In the genomic region with DNA sequence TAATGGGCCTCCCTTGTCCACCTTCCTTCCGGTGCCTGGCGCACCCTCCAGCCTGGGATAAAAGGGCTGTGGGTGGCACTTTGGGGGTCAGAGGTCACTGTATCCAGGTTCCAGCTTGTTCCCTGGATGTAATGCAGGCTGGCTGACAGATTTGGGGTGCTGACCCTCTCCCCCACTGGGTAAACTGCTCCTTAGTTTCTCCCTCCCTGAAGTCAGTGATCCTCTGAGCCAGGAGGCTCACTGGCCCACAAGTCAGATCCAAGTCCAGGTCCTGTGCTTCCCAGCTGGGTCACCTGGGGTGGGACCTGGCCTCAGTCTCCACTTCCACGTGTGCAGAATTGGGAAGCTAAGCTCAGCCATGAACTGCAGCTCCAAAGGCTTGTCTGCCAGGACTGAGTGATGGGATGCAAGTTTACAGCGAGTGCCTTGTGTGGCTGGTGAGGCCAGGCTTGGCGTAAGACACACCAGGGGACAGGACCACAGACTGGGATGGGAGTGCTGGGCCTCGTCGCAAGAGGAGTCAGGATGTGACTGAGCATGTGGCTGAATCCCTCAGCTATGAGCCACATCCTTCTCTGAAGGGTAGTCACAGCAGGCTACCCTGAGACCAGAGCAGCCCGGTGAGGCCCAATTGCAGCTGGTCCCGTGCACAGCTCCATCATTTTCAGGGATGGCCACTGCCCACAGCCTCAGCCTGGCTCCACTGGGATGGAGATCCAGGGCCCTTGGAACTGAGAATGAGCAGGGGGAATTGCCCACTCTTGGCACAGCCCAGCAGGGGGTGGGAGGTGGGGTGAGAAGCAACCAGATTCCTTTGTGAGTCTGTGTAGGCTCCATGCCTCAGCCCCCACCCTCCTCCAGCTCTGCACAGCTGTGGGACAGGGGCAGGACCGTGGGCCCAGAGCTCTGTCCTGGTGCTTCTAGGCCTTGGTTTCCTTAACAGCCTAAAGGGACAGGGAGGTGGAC, we compare ENCODE assay signal across 16 cellular contexts. TPM values are rescaled to one million over a fixed set of nuclear protein-coding genes. Genes with fewer than 3 reads are reported as not detected.
A peak's percentile ranks its signal among the peaks of the same experiment; 100 is the strongest.
DNase-seq lines count a peak whose midpoint lies in the region; ATAC-seq, FAIRE-seq and TF ChIP-seq lines count a peak whose summit lies in the region.
"Had no signal": no experiment of that assay in that cellular context is flagged by ENCODE, and none has a peak within 500 bp of the region (broad histone marks: within the 10 kb centered on the region; RNA-seq: fewer than 3 reads in every experiment).

No MANE protein-coding gene starts in this region.

- H3K27me3 Mint-ChIP-seq in activated CD4-positive, alpha-beta T cell treated with anti-CD3 and anti-CD28 coated beads for 36 hours: peaks cover 18% of the 10 kb centered on the region
- peaks cover 24% of the 10 kb centered on the region for H3K27me3 Mint-ChIP-seq in activated T-helper 1 cell treated with anti-CD3 and anti-CD28 coated beads, Interleukin-12 subunit alpha, Interleukin-12 subunit beta, Interleukin-2, Interleukin-4 antibody, amounts not matched to agents 30 ng/mL and 10 ng/mL and 1 ng/mL, durations not matched to agents 14 hours and 24 hours and 36 hours (ENCODE audit: insufficient read depth)
- peaks cover 56% of the 10 kb centered on the region for H3K27me3 Mint-ChIP-seq in neural crest cell (ENCODE audit: low read depth)

- CTCF ChIA-PET in activated CD4-positive, alpha-beta T cell treated with anti-CD3 and anti-CD28 coated beads for 36 hours (lab: Charles Lee): interaction anchor here (0.6 to 2.2 kb wide), 4 partner anchors 18 to 210 kb away, joined by 3 to 8 read pairs (median 5); no protein-coding TSS in a partner anchor

- POLR2A ChIA-PET in activated CD4-positive, alpha-beta T cell treated with anti-CD3 and anti-CD28 coated beads for 36 hours (lab: Charles Lee): interaction anchor here (0.5 to 2.0 kb wide), 4 partner anchors 18 to 185 kb away, joined by 3 to 7 read pairs (median 6); no protein-coding TSS in a partner anchor

- no peak for DNase-seq in activated CD4-positive, alpha-beta T cell treated with anti-CD3 and anti-CD28 coated beads for 36 hours
- DNase-seq in activated CD4-positive, alpha-beta T cell treated with anti-CD3 and anti-CD28 coated beads for 1 hour: no peak
- DNase-seq in HTR-8/SVneo (ENCODE audit: insufficient read length, low spot score): no peak
- DNase-seq in activated T-helper 1 cell treated with anti-CD3 and anti-CD28 coated beads, Interleukin-12 subunit alpha, Interleukin-12 subunit beta, Interleukin-2, Interleukin-4 antibody, amounts not matched to agents 30 ng/mL and 10 ng/mL and 1 ng/mL, durations not matched to agents 14 hours and 24 hours and 36 hours (ENCODE audit: low spot score): no peak
- DNase-seq in neural crest cell (ENCODE audit: low read depth, low spot score): no peak
- no peak for DNase-seq in mucosa of gallbladder (ENCODE audit: low spot score)
- no peak for DNase-seq in sciatic nerve (ENCODE audit: low spot score)
- no peak for DNase-seq in activated CD4-positive, CD25-positive, alpha-beta regulatory T cell (lab: John Stamatoyannopoulos, UW)
- DNase-seq: activated effector memory CD4-positive, alpha-beta T cell treated with anti-CD3 and anti-CD28 coated beads, Interleukin-2, amount 50 U/mL, for 16 hours; KBM-7 had no signal

- intact Hi-C loops in activated CD4-positive, alpha-beta T cell treated with anti-CD3 and anti-CD28 coated beads for 36 hours (cut with DNase I, micrococcal nuclease): no loop called here
- intact Hi-C loops in activated T-helper 1 cell treated with anti-CD3 and anti-CD28 coated beads, Interleukin-12 subunit alpha, Interleukin-12 subunit beta, Interleukin-2, Interleukin-4 antibody, amounts not matched to agents 30 ng/mL and 10 ng/mL and 1 ng/mL, durations not matched to agents 14 hours and 24 hours and 36 hours (cut with micrococcal nuclease): no loop called here
- intact Hi-C loops in sciatic nerve (cut with DNase I): no loop called here

- H3K4me3 Mint-ChIP-seq in activated CD4-positive, alpha-beta T cell treated with anti-CD3 and anti-CD28 coated beads for 36 hours: no peak overlapping the region
- no peak overlapping the region for H3K4me3 Mint-ChIP-seq in activated T-helper 1 cell treated with anti-CD3 and anti-CD28 coated beads, Interleukin-12 subunit alpha, Interleukin-12 subunit beta, Interleukin-2, Interleukin-4 antibody, amounts not matched to agents 30 ng/mL and 10 ng/mL and 1 ng/mL, durations not matched to agents 14 hours and 24 hours and 36 hours
- peak overlapping the region; percentile 62 for H3K4me3 Mint-ChIP-seq in neural crest cell

- no peak for TF ChIP-seq CTCF in neural crest cell (conservative IDR thresholded peaks at IDR 0.05)

- H3K27ac Mint-ChIP-seq in activated CD4-positive, alpha-beta T cell treated with anti-CD3 and anti-CD28 coated beads for 36 hours: peak overlapping the region; percentile 2
- H3K27ac Mint-ChIP-seq in activated T-helper 1 cell treated with anti-CD3 and anti-CD28 coated beads, Interleukin-12 subunit alpha, Interleukin-12 subunit beta, Interleukin-2, Interleukin-4 antibody, amounts not matched to agents 30 ng/mL and 10 ng/mL and 1 ng/mL, durations not matched to agents 14 hours and 24 hours and 36 hours: peak overlapping the region; percentile 23
- no peak overlapping the region for H3K27ac Mint-ChIP-seq in neural crest cell (ENCODE audit: unreplicated experiment)
- H3K27ac Mint-ChIP-seq: type B pancreatic cell had no signal

- peaks cover 15% of the 10 kb centered on the region for H3K36me3 Mint-ChIP-seq in activated CD4-positive, alpha-beta T cell treated with anti-CD3 and anti-CD28 coated beads for 36 hours (ENCODE audit: low read depth)
- peaks cover 23% of the 10 kb centered on the region for H3K36me3 Mint-ChIP-seq in activated T-helper 1 cell treated with anti-CD3 and anti-CD28 coated beads, Interleukin-12 subunit alpha, Interleukin-12 subunit beta, Interleukin-2, Interleukin-4 antibody, amounts not matched to agents 30 ng/mL and 10 ng/mL and 1 ng/mL, durations not matched to agents 14 hours and 24 hours and 36 hours (ENCODE audit: low read depth)
- peaks cover 10% of the 10 kb centered on the region for H3K36me3 Mint-ChIP-seq in neural crest cell (ENCODE audit: low read depth)

- no peaks in the 10 kb centered on the region for H3K9me3 Mint-ChIP-seq in activated CD4-positive, alpha-beta T cell treated with anti-CD3 and anti-CD28 coated beads for 36 hours (ENCODE audit: low read depth)
- no peaks in the 10 kb centered on the region for H3K9me3 Mint-ChIP-seq in activated T-helper 1 cell treated with anti-CD3 and anti-CD28 coated beads, Interleukin-12 subunit alpha, Interleukin-12 subunit beta, Interleukin-2, Interleukin-4 antibody, amounts not matched to agents 30 ng/mL and 10 ng/mL and 1 ng/mL, durations not matched to agents 14 hours and 24 hours and 36 hours
- no peaks in the 10 kb centered on the region for H3K9me3 Mint-ChIP-seq in neural crest cell
- H3K9me3 Mint-ChIP-seq: type B pancreatic cell had no signal

- peak; percentile 33 for FAIRE-seq in HTR-8/SVneo (lab: Jason Lieb, UNC)
- FAIRE-seq: islet of Langerhans, RCC 7860, TTC549 had no signal

- ATAC-seq in activated CD4-positive, alpha-beta T cell treated with anti-CD3 and anti-CD28 coated beads for 36 hours: peak; percentile 16
- no peak for ATAC-seq in sciatic nerve
- ATAC-seq: HCT116 had no signal

- H3K4me1 Mint-ChIP-seq in activated CD4-positive, alpha-beta T cell treated with anti-CD3 and anti-CD28 coated beads for 36 hours: peaks cover 25% of the 10 kb centered on the region
- H3K4me1 Mint-ChIP-seq in activated T-helper 1 cell treated with anti-CD3 and anti-CD28 coated beads, Interleukin-12 subunit alpha, Interleukin-12 subunit beta, Interleukin-2, Interleukin-4 antibody, amounts not matched to agents 30 ng/mL and 10 ng/mL and 1 ng/mL, durations not matched to agents 14 hours and 24 hours and 36 hours (ENCODE audit: low read depth): peaks cover 30% of the 10 kb centered on the region
- peaks cover 4% of the 10 kb centered on the region for H3K4me1 Mint-ChIP-seq in neural crest cell

RNA-seq across cellular contexts. Expression of gene SHISA8, which starts 7.2 kb away (rescaled TPM):
- total RNA-seq in activated CD4-positive, alpha-beta T cell treated with anti-CD3 and anti-CD28 coated beads for 36 hours: 1 to 10 TPM; 1.4 to 1.9 TPM
- 5.8 and 6.1 TPM in 2 replicates for total RNA-seq in activated T-helper 1 cell treated with anti-CD3 and anti-CD28 coated beads, Interleukin-12 subunit alpha, Interleukin-12 subunit beta, Interleukin-2, Interleukin-4 antibody, amounts not matched to agents 30 ng/mL and 10 ng/mL and 1 ng/mL, durations not matched to agents 14 hours and 24 hours and 36 hours
- total RNA-seq in neural crest cell (0.19 TPM in 1 of 2 replicates, not detected in the other), mucosa of gallbladder (1.4 TPM), sciatic nerve (0.40 TPM)
- total RNA-seq: chondrocyte had no signal

RNA-seq across cellular contexts. Expression of gene TNFRSF13C, which starts 18.9 kb away (rescaled TPM):
- 1 to 10 TPM; 2.2 to 3.0 TPM for total RNA-seq in activated CD4-positive, alpha-beta T cell treated with anti-CD3 and anti-CD28 coated beads for 36 hours
- total RNA-seq in activated T-helper 1 cell treated with anti-CD3 and anti-CD28 coated beads, Interleukin-12 subunit alpha, Interleukin-12 subunit beta, Interleukin-2, Interleukin-4 antibody, amounts not matched to agents 30 ng/mL and 10 ng/mL and 1 ng/mL, durations not matched to agents 14 hours and 24 hours and 36 hours: 3.0 and 3.2 TPM in 2 replicates
- 4.0 and 4.4 TPM in 2 replicates for total RNA-seq in neural crest cell
- 0.55 TPM for total RNA-seq in mucosa of gallbladder
- total RNA-seq in sciatic nerve: 1.2 TPM

RNA-seq across cellular contexts. Expression of gene CENPM, which starts 39.2 kb away (rescaled TPM):
- total RNA-seq in activated CD4-positive, alpha-beta T cell treated with anti-CD3 and anti-CD28 coated beads for 36 hours: 10 to 100 TPM; 65.2 to 82.1 TPM
- total RNA-seq in activated T-helper 1 cell treated with anti-CD3 and anti-CD28 coated beads, Interleukin-12 subunit alpha, Interleukin-12 subunit beta, Interleukin-2, Interleukin-4 antibody, amounts not matched to agents 30 ng/mL and 10 ng/mL and 1 ng/mL, durations not matched to agents 14 hours and 24 hours and 36 hours: 82.0 and 84.6 TPM in 2 replicates
- total RNA-seq in neural crest cell: 47.3 and 48.9 TPM in 2 replicates
- total RNA-seq in mucosa of gallbladder: 3.2 TPM
- total RNA-seq in sciatic nerve: not detected

Comparison
In these comparisons a context has a peak if more than half of its experiments do, and no peak if none do; other contexts are left out.
1. RNA of gene CENPM, which starts 39.2 kb away (total RNA-seq): 65.2 to 82.1 TPM in activated CD4-positive, alpha-beta T cell treated with anti-CD3 and anti-CD28 coated beads for 36 hours, 82.0 to 84.6 TPM in activated T-helper 1 cell treated with anti-CD3 and anti-CD28 coated beads, Interleukin-12 subunit alpha, Interleukin-12 subunit beta, Interleukin-2, Interleukin-4 antibody, amounts not matched to agents 30 ng/mL and 10 ng/mL and 1 ng/mL, durations not matched to agents 14 hours and 24 hours and 36 hours and 47.3 to 48.9 TPM in neural crest cell; 3.2 TPM in mucosa of gallbladder (single experiment) and not detected in sciatic nerve (single experiment); every median in the first group is over 10 times any median in the second.